Comparison of ENCODE assay signal across 1 cellular context in genomic region chr19:43683905-43684304, GRCh38.
A peak's percentile ranks its signal among the peaks of the same experiment; 100 is the strongest.
TF ChIP-seq lines count a peak whose summit lies in the region.

No MANE protein-coding gene starts in this region.

TF ChIP-seq in K562, 482 proteins besides CTCF, POLR2A, EP300 and RAD21:
- no peak for TF ChIP-seq DMBX1 (CRISPR knock-in tag; IDR thresholded peaks at IDR 0.05; ENCODE audit: borderline replicate concordance)
- peak; percentile 59 for TF ChIP-seq RBM25 (IDR thresholded peaks at IDR 0.05; ENCODE audit: low read depth, low read length, severe bottlenecking)
- TF ChIP-seq RBM17 (IDR thresholded peaks at IDR 0.05; ENCODE audit: borderline replicate concordance, low read depth, low read length): no peak
- TF ChIP-seq ZNF165 (CRISPR knock-in tag; IDR thresholded peaks at IDR 0.05; ENCODE audit: borderline replicate concordance): no peak
- TF ChIP-seq POU5F1 (IDR thresholded peaks at IDR 0.05; ENCODE audit: borderline replicate concordance, low read depth, low read length, partially characterized antibody): no peak
- 0 out of 2 replicates have a peak, but pooled peaks have one; percentile 46 for TF ChIP-seq SMARCA5 (IDR thresholded peaks at IDR 0.05)
- peak in 1 of 2 experiments; percentile 24; a peak in 1 of 4 replicates for TF ChIP-seq KDM1A (IDR thresholded peaks at IDR 0.05)
- no peak for TF ChIP-seq KLF16 (IDR thresholded peaks at IDR 0.05)
- no peak for TF ChIP-seq ZNF212 (CRISPR knock-in tag; IDR thresholded peaks at IDR 0.05)
- no peak for TF ChIP-seq MCM7 (IDR thresholded peaks at IDR 0.05)
- TF ChIP-seq ZNF395 (CRISPR knock-in tag; IDR thresholded peaks at IDR 0.05): no peak
- peak; percentile 67 for TF ChIP-seq ADNP (tag; IDR thresholded peaks at IDR 0.05)
- TF ChIP-seq PHF8 (IDR thresholded peaks at IDR 0.05; ENCODE audit: borderline replicate concordance, low read length): no peak
- peak; percentile 76 for TF ChIP-seq BCOR (IDR thresholded peaks at IDR 0.05)
- TF ChIP-seq ZNF311 (CRISPR knock-in tag; IDR thresholded peaks at IDR 0.05): no peak
- no peak for TF ChIP-seq ZNF354B (CRISPR knock-in tag; IDR thresholded peaks at IDR 0.05)
